1 cellular context compared by ENCODE assay signal in genomic region chr1:206741142-206741701, GRCh38.
TF ChIP-seq lines count a peak whose summit lies in the region.

No MANE protein-coding gene starts in this region.

TF ChIP-seq in GM12878, 131 proteins besides CTCF, POLR2A, EP300 and RAD21 (continued from another document):
- no peak for TF ChIP-seq BCL3 (IDR thresholded peaks at IDR 0.05; ENCODE audit: borderline replicate concordance, insufficient read depth, low read depth, low read length, poor library complexity, severe bottlenecking)
- TF ChIP-seq JUND (IDR thresholded peaks at IDR 0.05; ENCODE audit: low read depth, low read length): no peak
- TF ChIP-seq IRF4 (IDR thresholded peaks at IDR 0.05; ENCODE audit: low read depth, low read length): no peak
- TF ChIP-seq NRF1 (conservative IDR thresholded peaks at IDR 0.05; ENCODE audit: low read depth, low read length): no peak
- no peak for TF ChIP-seq ZZZ3 (IDR thresholded peaks at IDR 0.05; ENCODE audit: control insufficient read depth, insufficient read length, low read depth)
